In genomic region chr6:36597775-36598174, GRCh38 we compare ENCODE assay signal across 9 cellular contexts. TPM values are rescaled to one million over a fixed set of nuclear protein-coding genes. Genes with fewer than 3 reads are reported as not detected.
DNase-seq lines count a peak whose midpoint lies in the region; ATAC-seq lines count a peak whose summit lies in the region.
"Had no signal": no experiment of that assay in that cellular context is flagged by ENCODE, and none has a peak within 500 bp of the region (broad histone marks: within the 10 kb centered on the region; RNA-seq: fewer than 3 reads in every experiment).

No MANE protein-coding gene starts in this region.

- peaks cover 4% of the 10 kb centered on the region for H3K27me3 Mint-ChIP-seq in T-helper 1 cell treated with Interleukin-12 subunit alpha and Interleukin-12 subunit beta and Interleukin-4 antibody, amounts not matched to agents 30 μg/mL and 1 μg/mL, for 36 hours (ENCODE audit: low read depth)
- H3K27me3 Mint-ChIP-seq in stimulated activated memory B cell treated with anti-CD40 and anti-IgM and Interleukin-4, amounts not matched to agents 10 μg/mL and 1 μg/mL and 100 μg/mL, for 72 hours: no peaks in the 10 kb centered on the region

- H3K4me1 Mint-ChIP-seq in T-helper 1 cell treated with Interleukin-12 subunit alpha and Interleukin-12 subunit beta and Interleukin-4 antibody, amounts not matched to agents 30 μg/mL and 1 μg/mL, for 36 hours (ENCODE audit: low read depth): peaks cover 50% of the 10 kb centered on the region
- H3K4me1 Mint-ChIP-seq in stimulated activated memory B cell treated with anti-CD40 and anti-IgM and Interleukin-4, amounts not matched to agents 10 μg/mL and 1 μg/mL and 100 μg/mL, for 72 hours: peaks cover 45% of the 10 kb centered on the region

- H3K4me3 Mint-ChIP-seq in T-helper 1 cell treated with Interleukin-12 subunit alpha and Interleukin-12 subunit beta and Interleukin-4 antibody, amounts not matched to agents 30 μg/mL and 1 μg/mL, for 36 hours: peak overlapping the region; percentile 99
- H3K4me3 Mint-ChIP-seq in stimulated activated memory B cell treated with anti-CD40 and anti-IgM and Interleukin-4, amounts not matched to agents 10 μg/mL and 1 μg/mL and 100 μg/mL, for 72 hours: peak overlapping the region; percentile 91

- ATAC-seq in activated naive CD4-positive, alpha-beta T cell treated with anti-CD3 and anti-CD28 coated beads, Interleukin-2, amount 50 U/mL, for 72 hours: no peak
- ATAC-seq in stimulated activated memory B cell treated with anti-CD40 and anti-IgM and Interleukin-4, amounts not matched to agents 10 μg/mL and 1 μg/mL and 100 μg/mL, for 72 hours: no peak

- DNase-seq in T-helper 1 cell: no peak
- no peak for DNase-seq in activated naive CD4-positive, alpha-beta T cell treated with anti-CD3 and anti-CD28 coated beads, Interleukin-2, amount 50 U/mL, for 72 hours (ENCODE audit: low spot score in 2 of 2)
- no peak for DNase-seq in NCI-H1930 (lab: John Stamatoyannopoulos, UW)
- no peak for DNase-seq in NCI-H1048 (lab: John Stamatoyannopoulos, UW)
- DNase-seq in NCI-H1092 treated with DMSO at 0.1 percent for 48 hours (lab: John Stamatoyannopoulos, UW): no peak
- DNase-seq: ACHN had no signal

- peak overlapping the region; percentile 50 for H3K27ac Mint-ChIP-seq in T-helper 1 cell treated with Interleukin-12 subunit alpha and Interleukin-12 subunit beta and Interleukin-4 antibody, amounts not matched to agents 30 μg/mL and 1 μg/mL, for 36 hours
- H3K27ac Mint-ChIP-seq in activated naive CD4-positive, alpha-beta T cell treated with anti-CD3 and anti-CD28 coated beads, Interleukin-2, amount 50 U/mL, for 72 hours: peak overlapping the region; percentile 52 to 100
- peak overlapping the region; percentile 96 for H3K27ac Mint-ChIP-seq in stimulated activated memory B cell treated with anti-CD40 and anti-IgM and Interleukin-4, amounts not matched to agents 10 μg/mL and 1 μg/mL and 100 μg/mL, for 72 hours

- H3K36me3 Mint-ChIP-seq in T-helper 1 cell treated with Interleukin-12 subunit alpha and Interleukin-12 subunit beta and Interleukin-4 antibody, amounts not matched to agents 30 μg/mL and 1 μg/mL, for 36 hours (ENCODE audit: low read depth): peaks cover 76% of the 10 kb centered on the region
- peaks cover 71 to 86% of the 10 kb centered on the region in 2 donors for H3K36me3 Mint-ChIP-seq in activated naive CD4-positive, alpha-beta T cell treated with anti-CD3 and anti-CD28 coated beads, Interleukin-2, amount 50 U/mL, for 72 hours
- H3K36me3 Mint-ChIP-seq in stimulated activated memory B cell treated with anti-CD40 and anti-IgM and Interleukin-4, amounts not matched to agents 10 μg/mL and 1 μg/mL and 100 μg/mL, for 72 hours: peaks cover 65% of the 10 kb centered on the region

- H3K9me3 Mint-ChIP-seq in T-helper 1 cell treated with Interleukin-12 subunit alpha and Interleukin-12 subunit beta and Interleukin-4 antibody, amounts not matched to agents 30 μg/mL and 1 μg/mL, for 36 hours: no peaks in the 10 kb centered on the region
- no peaks in the 10 kb centered on the region for H3K9me3 Mint-ChIP-seq in activated naive CD4-positive, alpha-beta T cell treated with anti-CD3 and anti-CD28 coated beads, Interleukin-2, amount 50 U/mL, for 72 hours
- H3K9me3 Mint-ChIP-seq in stimulated activated memory B cell treated with anti-CD40 and anti-IgM and Interleukin-4, amounts not matched to agents 10 μg/mL and 1 μg/mL and 100 μg/mL, for 72 hours: no peaks in the 10 kb centered on the region

- peaks cover 3% of the 10 kb centered on the region for H3K9me3 ChIP-seq in iPS-18c (ENCODE audit: control insufficient read depth, insufficient read depth, low read length)

- peak overlapping the region; percentile 86; the same call in 1 of the 2 replicates for H3K4me3 ChIP-seq in iPS-18c (ENCODE audit: insufficient read depth, low read depth, low read length)

RNA-seq across cellular contexts. Expression of gene SRSF3, which starts 3.6 kb away (rescaled TPM):
- total RNA-seq in activated naive CD4-positive, alpha-beta T cell treated with anti-CD3 and anti-CD28 coated beads, Interleukin-2, amount 50 U/mL, for 72 hours: 100 to 1,000 TPM; 197 to 431 TPM

RNA-seq across cellular contexts. Expression of gene STK38, which starts 50.5 kb away (rescaled TPM):
- 10 to 100 TPM; 25.7 to 27.3 TPM for total RNA-seq in activated naive CD4-positive, alpha-beta T cell treated with anti-CD3 and anti-CD28 coated beads, Interleukin-2, amount 50 U/mL, for 72 hours
